Comparison of ENCODE assay signal across 7 cellular contexts in genomic region chr9:5432890-5433289, GRCh38. TPM values are rescaled to one million over a fixed set of nuclear protein-coding genes. Genes with fewer than 3 reads are reported as not detected.
A peak's percentile ranks its signal among the peaks of the same experiment; 100 is the strongest.
DNase-seq lines count a peak whose midpoint lies in the region; ATAC-seq, FAIRE-seq and TF ChIP-seq lines count a peak whose summit lies in the region.
"Not testable (repeated sequence)": the region's sequence is repeated elsewhere in the genome, so short reads cannot be mapped to it uniquely, and the experiment has no call there.
"Had no signal": no experiment of that assay in that cellular context is flagged by ENCODE, and none has a peak within 500 bp of the region (broad histone marks: within the 10 kb centered on the region; RNA-seq: fewer than 3 reads in every experiment).

No MANE protein-coding gene starts in this region.

- intact Hi-C loops in activated CD4-positive, alpha-beta T cell treated with anti-CD3 and anti-CD28 coated beads, Interleukin-2, amount 10 ng/mL, durations not matched to agents 24 days and 14 days (cut with micrococcal nuclease), result loop anchor here (10.0 kb wide), 1 partner anchor 358 kb away; no protein-coding TSS in a partner anchor
- intact Hi-C loops in kidney (cut with DNase I), result not testable (repeated sequence)

- peaks cover 20% of the 10 kb centered on the region for H3K4me1 Mint-ChIP-seq in T-helper 2 cell treated with Interferon-gamma antibody and Interleukin-4, amounts not matched to agents 5 μg/mL and 100 μg/mL, for 36 hours (ENCODE audit: low read depth)
- H3K4me1 Mint-ChIP-seq in activated CD4-positive, alpha-beta T cell treated with anti-CD3 and anti-CD28 coated beads, Interleukin-2, amount 10 ng/mL, durations not matched to agents 24 days and 14 days, result peaks cover 27% of the 10 kb centered on the region
- H3K4me1 Mint-ChIP-seq in activated T-helper 17 cell treated with anti-CD3 and anti-CD28 coated beads, Interleukin-2, amount 50 U/mL, for 72 hours, result peaks cover 25% of the 10 kb centered on the region
- H3K4me1 Mint-ChIP-seq in activated naive CD4-positive, alpha-beta T cell treated with anti-CD3 and anti-CD28 coated beads, Interleukin-2, amount 50 U/mL, for 24 hours, result peaks cover 27% of the 10 kb centered on the region
- H3K4me1 Mint-ChIP-seq in stimulated activated naive B cell treated with anti-CD40 and anti-IgM and Interleukin-4, amounts not matched to agents 10 μg/mL and 1 μg/mL and 100 μg/mL, for 72 hours, result peaks cover 14 to 18% of the 10 kb centered on the region in 2 donors

- H3K9me3 Mint-ChIP-seq in T-helper 2 cell treated with Interferon-gamma antibody and Interleukin-4, amounts not matched to agents 5 μg/mL and 100 μg/mL, for 36 hours; activated CD4-positive, alpha-beta T cell treated with anti-CD3 and anti-CD28 coated beads, Interleukin-2, amount 10 ng/mL, durations not matched to agents 24 days and 14 days; activated T-helper 17 cell treated with anti-CD3 and anti-CD28 coated beads, Interleukin-2, amount 50 U/mL, for 72 hours; activated naive CD4-positive, alpha-beta T cell treated with anti-CD3 and anti-CD28 coated beads, Interleukin-2, amount 50 U/mL, for 24 hours; stimulated activated naive B cell treated with anti-CD40 and anti-IgM and Interleukin-4, amounts not matched to agents 10 μg/mL and 1 μg/mL and 100 μg/mL, for 72 hours: not testable (repeated sequence)

- H3K4me3 Mint-ChIP-seq in T-helper 2 cell treated with Interferon-gamma antibody and Interleukin-4, amounts not matched to agents 5 μg/mL and 100 μg/mL, for 36 hours; activated CD4-positive, alpha-beta T cell treated with anti-CD3 and anti-CD28 coated beads, Interleukin-2, amount 10 ng/mL, durations not matched to agents 24 days and 14 days; activated T-helper 17 cell treated with anti-CD3 and anti-CD28 coated beads, Interleukin-2, amount 50 U/mL, for 72 hours; activated naive CD4-positive, alpha-beta T cell treated with anti-CD3 and anti-CD28 coated beads, Interleukin-2, amount 50 U/mL, for 24 hours; stimulated activated naive B cell treated with anti-CD40 and anti-IgM and Interleukin-4, amounts not matched to agents 10 μg/mL and 1 μg/mL and 100 μg/mL, for 72 hours: not testable (repeated sequence)

- H3K27me3 Mint-ChIP-seq in T-helper 2 cell treated with Interferon-gamma antibody and Interleukin-4, amounts not matched to agents 5 μg/mL and 100 μg/mL, for 36 hours (ENCODE audit: low read depth); activated CD4-positive, alpha-beta T cell treated with anti-CD3 and anti-CD28 coated beads, Interleukin-2, amount 10 ng/mL, durations not matched to agents 24 days and 14 days; activated T-helper 17 cell treated with anti-CD3 and anti-CD28 coated beads, Interleukin-2, amount 50 U/mL, for 72 hours; activated naive CD4-positive, alpha-beta T cell treated with anti-CD3 and anti-CD28 coated beads, Interleukin-2, amount 50 U/mL, for 24 hours; stimulated activated naive B cell treated with anti-CD40 and anti-IgM and Interleukin-4, amounts not matched to agents 10 μg/mL and 1 μg/mL and 100 μg/mL, for 72 hours: not testable (repeated sequence)

- DNase-seq in T-helper 2 cell treated with Interferon-gamma antibody and Interleukin-4, amounts not matched to agents 5 μg/mL and 100 μg/mL, for 36 hours (ENCODE audit: low spot score); stimulated activated naive B cell treated with anti-CD40 and anti-IgM and Interleukin-4, amounts not matched to agents 10 μg/mL and 1 μg/mL and 100 μg/mL, for 72 hours: not testable (repeated sequence)
- peak; percentile 50 for DNase-seq in activated CD4-positive, alpha-beta T cell treated with anti-CD3 and anti-CD28 coated beads, Interleukin-2, amount 10 ng/mL, durations not matched to agents 24 days and 14 days
- peak; percentile 55 for DNase-seq in kidney

- not testable (repeated sequence) for FAIRE-seq in kidney (lab: Jason Lieb, UNC)

- ATAC-seq in activated T-helper 17 cell treated with anti-CD3 and anti-CD28 coated beads, Interleukin-2, amount 50 U/mL, for 72 hours (replicated peaks); stimulated activated naive B cell treated with anti-CD40 and anti-IgM and Interleukin-4, amounts not matched to agents 10 μg/mL and 1 μg/mL and 100 μg/mL, for 72 hours (replicated peaks): not testable (repeated sequence)

- not testable (repeated sequence) for H3K9ac ChIP-seq in kidney (ENCODE audit: low read length in 2 of 2)

- not testable (repeated sequence) for H3K36me3 ChIP-seq in kidney (ENCODE audit: control insufficient read depth in 1 of 2, insufficient read depth in 2 of 2, low read length in 2 of 2)

- not testable (repeated sequence) for H3K4me1 ChIP-seq in kidney (ENCODE audit: control insufficient read depth in 1 of 2, insufficient read depth in 1 of 2, low read depth in 1 of 2, low read length in 2 of 2)

- H3K9me3 ChIP-seq in kidney (ENCODE audit: control insufficient read depth in 1 of 2, low read length in 2 of 2), result not testable (repeated sequence)

- peaks cover 39% of the 10 kb centered on the region for H3K36me3 Mint-ChIP-seq in T-helper 2 cell treated with Interferon-gamma antibody and Interleukin-4, amounts not matched to agents 5 μg/mL and 100 μg/mL, for 36 hours (ENCODE audit: low read depth)
- peaks cover 62% of the 10 kb centered on the region for H3K36me3 Mint-ChIP-seq in activated CD4-positive, alpha-beta T cell treated with anti-CD3 and anti-CD28 coated beads, Interleukin-2, amount 10 ng/mL, durations not matched to agents 24 days and 14 days (ENCODE audit: low read depth)
- peaks cover 65% of the 10 kb centered on the region for H3K36me3 Mint-ChIP-seq in activated T-helper 17 cell treated with anti-CD3 and anti-CD28 coated beads, Interleukin-2, amount 50 U/mL, for 72 hours (ENCODE audit: low read depth)
- H3K36me3 Mint-ChIP-seq in activated naive CD4-positive, alpha-beta T cell treated with anti-CD3 and anti-CD28 coated beads, Interleukin-2, amount 50 U/mL, for 24 hours, result peaks cover 10% of the 10 kb centered on the region
- H3K36me3 Mint-ChIP-seq in stimulated activated naive B cell treated with anti-CD40 and anti-IgM and Interleukin-4, amounts not matched to agents 10 μg/mL and 1 μg/mL and 100 μg/mL, for 72 hours, result peaks cover 32 to 70% of the 10 kb centered on the region in 2 donors

- not testable (repeated sequence) for H3K27ac ChIP-seq in kidney (ENCODE audit: low read depth in 2 of 2, low read length in 2 of 2)

- H3K4me3 ChIP-seq in kidney (ENCODE audit: low read length in 2 of 2), result not testable (repeated sequence)

- H3K27ac Mint-ChIP-seq in T-helper 2 cell treated with Interferon-gamma antibody and Interleukin-4, amounts not matched to agents 5 μg/mL and 100 μg/mL, for 36 hours, result peak overlapping the region; percentile 52
- not testable (repeated sequence) for H3K27ac Mint-ChIP-seq in activated CD4-positive, alpha-beta T cell treated with anti-CD3 and anti-CD28 coated beads, Interleukin-2, amount 10 ng/mL, durations not matched to agents 24 days and 14 days
- peak overlapping the region; percentile 61 for H3K27ac Mint-ChIP-seq in activated T-helper 17 cell treated with anti-CD3 and anti-CD28 coated beads, Interleukin-2, amount 50 U/mL, for 72 hours
- peak overlapping the region; percentile 30 for H3K27ac Mint-ChIP-seq in activated naive CD4-positive, alpha-beta T cell treated with anti-CD3 and anti-CD28 coated beads, Interleukin-2, amount 50 U/mL, for 24 hours
- H3K27ac Mint-ChIP-seq in stimulated activated naive B cell treated with anti-CD40 and anti-IgM and Interleukin-4, amounts not matched to agents 10 μg/mL and 1 μg/mL and 100 μg/mL, for 72 hours, result peak overlapping the region; percentile 47

- not testable (repeated sequence) for TF ChIP-seq CTCF in kidney (IDR thresholded peaks at IDR 0.05; ENCODE audit: borderline replicate concordance, extremely low read depth, insufficient read depth)

RNA-seq across cellular contexts. Expression of gene PLGRKT, which starts 4.8 kb away (rescaled TPM):
- 53.0 and 54.4 TPM in 2 replicates for total RNA-seq in activated CD4-positive, alpha-beta T cell treated with anti-CD3 and anti-CD28 coated beads, Interleukin-2, amount 10 ng/mL, durations not matched to agents 24 days and 14 days
- total RNA-seq in activated T-helper 17 cell treated with anti-CD3 and anti-CD28 coated beads, Interleukin-2, amount 50 U/mL, for 72 hours, result 10 to 100 TPM; 25.8 to 26.3 TPM
- 35.2 TPM for total RNA-seq in kidney
- polyA plus RNA-seq in kidney (ENCODE audit: insufficient read depth, low read depth, low replicate concordance), result 50.9 TPM

RNA-seq across cellular contexts. Expression of gene CD274, which starts 17.5 kb away (rescaled TPM):
- total RNA-seq in activated CD4-positive, alpha-beta T cell treated with anti-CD3 and anti-CD28 coated beads, Interleukin-2, amount 10 ng/mL, durations not matched to agents 24 days and 14 days, result 52.1 and 57.6 TPM in 2 replicates
- 10 to 100 TPM; 35.2 to 42.2 TPM for total RNA-seq in activated T-helper 17 cell treated with anti-CD3 and anti-CD28 coated beads, Interleukin-2, amount 50 U/mL, for 72 hours
- total RNA-seq in kidney, result 5.0 TPM
- 2.0 TPM for polyA plus RNA-seq in kidney (ENCODE audit: insufficient read depth, low read depth, low replicate concordance)
- total RNA-seq: Caco-2 had no signal
